28 cellular contexts compared by ENCODE assay signal in genomic region chr14:47256968-47257367, GRCh38.
"Had no signal": no experiment of that assay in that cellular context is flagged by ENCODE, and none has a peak within 500 bp of the region (broad histone marks: within the 10 kb centered on the region; RNA-seq: fewer than 3 reads in every experiment).

No MANE protein-coding gene starts in this region.

- H3K4me3 Mint-ChIP-seq: activated B cell treated with CpG ODN at 0.5 μM for 24 hours; activated CD4-positive, alpha-beta memory T cell treated with anti-CD3 and anti-CD28 coated beads, Interleukin-2, amount 10 ng/mL, durations not matched to agents 7 days and 5 days; activated naive CD4-positive, alpha-beta T cell treated with anti-CD3 and anti-CD28 coated beads for 36 hours; activated naive CD8-positive, alpha-beta T cell; activated T-helper 17 cell treated with anti-CD3 and anti-CD28 coated beads, Interleukin-2, amount 50 U/mL, for 72 hours; T-helper 2 cell treated with Interferon-gamma antibody and Interleukin-4, amounts not matched to agents 5 μg/mL and 100 μg/mL, for 36 hours had no signal

- H3K36me3 Mint-ChIP-seq: activated naive CD8-positive, alpha-beta T cell had no signal

- ATAC-seq: activated T-helper 17 cell treated with anti-CD3 and anti-CD28 coated beads, Interleukin-2, amount 50 U/mL, for 72 hours; Panc1; Right ventricle myocardium inferior; SK-N-SH treated with all-trans-retinoic acid at 6 μM for 48 hours had no signal

- H3K4me1 Mint-ChIP-seq: activated B cell treated with CpG ODN at 0.5 μM for 24 hours; activated CD4-positive, alpha-beta memory T cell treated with anti-CD3 and anti-CD28 coated beads, Interleukin-2, amount 10 ng/mL, durations not matched to agents 7 days and 5 days; activated T-helper 17 cell treated with anti-CD3 and anti-CD28 coated beads, Interleukin-2, amount 50 U/mL, for 72 hours had no signal

- H3K27ac Mint-ChIP-seq: activated B cell treated with CpG ODN at 0.5 μM for 24 hours; activated CD4-positive, alpha-beta memory T cell treated with anti-CD3 and anti-CD28 coated beads, Interleukin-2, amount 10 ng/mL, durations not matched to agents 7 days and 5 days; activated naive CD4-positive, alpha-beta T cell treated with anti-CD3 and anti-CD28 coated beads for 36 hours; activated naive CD8-positive, alpha-beta T cell; activated T-helper 17 cell treated with anti-CD3 and anti-CD28 coated beads, Interleukin-2, amount 50 U/mL, for 72 hours; T-helper 2 cell treated with Interferon-gamma antibody and Interleukin-4, amounts not matched to agents 5 μg/mL and 100 μg/mL, for 36 hours had no signal

- H3K27me3 Mint-ChIP-seq: activated B cell treated with CpG ODN at 0.5 μM for 24 hours; activated CD4-positive, alpha-beta memory T cell treated with anti-CD3 and anti-CD28 coated beads, Interleukin-2, amount 10 ng/mL, durations not matched to agents 7 days and 5 days; activated naive CD8-positive, alpha-beta T cell; activated T-helper 17 cell treated with anti-CD3 and anti-CD28 coated beads, Interleukin-2, amount 50 U/mL, for 72 hours had no signal

- H3K36me3 ChIP-seq: brain microvascular endothelial cell, cardiac muscle cell had no signal

- H3K27me3 ChIP-seq: brain microvascular endothelial cell, cardiac muscle cell had no signal

- H3K27ac ChIP-seq: brain microvascular endothelial cell, cardiac muscle cell had no signal

- H3K4me3 ChIP-seq: cardiac muscle cell had no signal

- DNase-seq: activated B cell treated with CpG ODN at 0.5 μM for 24 hours; activated CD4-positive, alpha-beta memory T cell treated with anti-CD3 and anti-CD28 coated beads, Interleukin-2, amount 10 ng/mL, durations not matched to agents 7 days and 5 days; activated CD4-positive, alpha-beta T cell treated with anti-CD3 and anti-CD28 coated beads for 1 hour; activated CD4-positive, alpha-beta T cell treated with anti-CD3 and anti-CD28 coated beads, Interleukin-2, amount 50 U/mL, for 1 hour; activated gamma-delta T cell; activated naive CD4-positive, alpha-beta T cell treated with anti-CD3 and anti-CD28 coated beads for 36 hours; activated T-cell treated with anti-CD3 and anti-CD28 coated beads for 4 hours; activated T-cell treated with anti-CD3 and anti-CD28 coated beads, Interleukin-2, amount 50 U/mL, for 48 hours; brain microvascular endothelial cell; Kasumi-1; KBM-7; NCI-H1048; NCI-H146; NCI-H1930; NCI-H345; NCI-H510A treated with DMSO at 0.1 percent for 48 hours; NCI-H69; NK-92 treated with Interleukin-12 subunit alpha and Interleukin-12 subunit beta, amount 100 ng/mL, for 24 hours; OCI-M1; RPMI8226; SW 1271 had no signal
